ENCODE assay signal across 16 cellular contexts in genomic region chrX:98071331-98071730, GRCh38.
A peak's percentile ranks its signal among the peaks of the same experiment; 100 is the strongest.
DNase-seq lines count a peak whose midpoint lies in the region; FAIRE-seq and TF ChIP-seq lines count a peak whose summit lies in the region.
"Had no signal": no experiment of that assay in that cellular context is flagged by ENCODE, and none has a peak within 500 bp of the region (broad histone marks: within the 10 kb centered on the region; RNA-seq: fewer than 3 reads in every experiment).

No MANE protein-coding gene starts in this region.

- H2BK12ac ChIP-seq in H1 (ENCODE audit: low read depth, low read length), result no peak overlapping the region

- no peak overlapping the region for H3K4me2 ChIP-seq in H1 (ENCODE audit: insufficient read depth in 1 of 2, low read depth in 2 of 2, low read length in 2 of 2)

- H4K8ac ChIP-seq in H1 (ENCODE audit: extremely low read depth, insufficient read depth, low read length), result no peak overlapping the region

- H3K9me3 ChIP-seq in MG63 (no peaks in the 10 kb centered on the region), H1 (ENCODE audit: insufficient read depth in 2 of 2, low read depth in 1 of 2, low read length in 1 of 2) (no peaks in the 10 kb centered on the region)
- H3K9me3 ChIP-seq: BE2C had no signal

- H3K18ac ChIP-seq in H1 (ENCODE audit: extremely low read depth, low read length), result no peak overlapping the region

- no peaks in the 10 kb centered on the region for H3K79me2 ChIP-seq in H1 (ENCODE audit: control insufficient read depth in 1 of 2, insufficient read depth in 2 of 2, low read length in 2 of 2)

- H4K5ac ChIP-seq in H1 (ENCODE audit: insufficient read length, low read depth, low read length), result no peak overlapping the region

- H3K36me3 ChIP-seq in MG63 (no peaks in the 10 kb centered on the region), H1 (ENCODE audit: control insufficient read depth in 2 of 4, insufficient read depth in 4 of 4, low read length in 3 of 4) (no peaks in the 10 kb centered on the region)
- H3K36me3 ChIP-seq: BE2C had no signal

- no peak overlapping the region for H2BK120ac ChIP-seq in H1 (replicated peaks; ENCODE audit: low read depth, low read length)

- no peaks in the 10 kb centered on the region for H3K23me2 ChIP-seq in H1 (ENCODE audit: low read depth, low read length)

- H3K4ac ChIP-seq in H1 (replicated peaks; ENCODE audit: insufficient read length, low read depth, low read length), result no peak overlapping the region

- no peaks in the 10 kb centered on the region for H3K79me1 ChIP-seq in H1 (ENCODE audit: low read depth, low read length)

- DNase-seq in EH (ENCODE audit: low read depth) (peak; percentile 60), MG63 (peak; percentile 8), H1 (ENCODE audit: low read depth in 1 of 2, low spot score in 2 of 2) (no peak), osteocyte (ENCODE audit: extremely low spot score, unreplicated experiment) (no peak), frontal cortex (ENCODE audit: low spot score in 2 of 2) (no peak), iPS-NIHi7 (ENCODE audit: extremely low spot score) (no peak), NCI-H526 (lab: John Stamatoyannopoulos, UW) (no peak), KBM-7 (no peak)
- DNase-seq: BE2C; CD4-positive, alpha-beta memory T cell; HCEC 1CT; KG1; MM.1S; NCI-H1930; NCI-H2171; SIG-M5 had no signal

- WGBS in H1 (ENCODE audit: extremely low coverage in 1 of 2, insufficient coverage in 1 of 2, insufficient read length in 1 of 2, insufficient replicate concordance in 2 of 2, low coverage in 1 of 2, low lambda C conversion rate in 2 of 2, missing lambda C conversion rate in 1 of 2), 2 experiments, result 74% methylated on average over 2 of the region's 2 CpGs; no CpG with 5 or more reads in 1 of the 2 experiments

- H3K27me3 ChIP-seq in MG63 (no peaks in the 10 kb centered on the region), H1 (replicated peaks in 1 of 4; ENCODE audit: control insufficient read depth in 3 of 4, extremely low read depth in 1 of 4, insufficient read depth in 3 of 4, low read length in 3 of 4) (no peaks in the 10 kb centered on the region)
- H3K27me3 ChIP-seq: BE2C had no signal

- no peaks in the 10 kb centered on the region for H4K20me1 ChIP-seq in H1 (replicated peaks in 1 of 2; ENCODE audit: control insufficient read depth in 1 of 2, insufficient read depth in 2 of 2, low read length in 2 of 2)

- no peak overlapping the region for H2AFZ ChIP-seq in H1 (ENCODE audit: low read length)

- no peak overlapping the region for H3K56ac ChIP-seq in H1 (replicated peaks; ENCODE audit: insufficient read length, low read depth, low read length)

- TF ChIP-seq POLR2A in H1 (IDR thresholded peaks at IDR 0.05; ENCODE audit: control extremely low read depth in 1 of 2, low read depth in 2 of 2, low read length in 2 of 2), result no peak

- H2AK5ac ChIP-seq in H1 (ENCODE audit: low read depth, low read length), result no peak overlapping the region

- CTCF ChIA-PET in H1 (lab: Charles Lee; ENCODE audit: partially characterized antibody), result no interaction called here

- H2BK20ac ChIP-seq in H1 (ENCODE audit: low read length), result no peak overlapping the region

- no peak overlapping the region for H2BK15ac ChIP-seq in H1 (ENCODE audit: low read length)

- H3K4me3 ChIP-seq in MG63 (no peak overlapping the region), H1 (ENCODE audit: extremely low read depth in 1 of 4, insufficient read depth in 2 of 4, low read depth in 3 of 4, low read length in 4 of 4) (no peak overlapping the region)

- H3K9ac ChIP-seq in H1 (replicated peaks in 1 of 4; ENCODE audit: extremely low read depth in 1 of 4, low read depth in 3 of 4, low read length in 3 of 4), result no peak overlapping the region

- no peak overlapping the region for H4K91ac ChIP-seq in H1 (replicated peaks; ENCODE audit: insufficient read length, low read length)

- peak; percentile 13 for FAIRE-seq in H1 (lab: Jason Lieb, UNC)
- FAIRE-seq in frontal cortex (lab: Jason Lieb, UNC), result no peak

- H3K36me3 Mint-ChIP-seq in osteocyte (ENCODE audit: unreplicated experiment), result no peaks in the 10 kb centered on the region
- H3K36me3 Mint-ChIP-seq: CD4-positive, alpha-beta memory T cell had no signal

- H3K14ac ChIP-seq in H1 (ENCODE audit: insufficient read length), result no peak overlapping the region

- no peaks in the 10 kb centered on the region for H3K9me3 Mint-ChIP-seq in osteocyte (ENCODE audit: unreplicated experiment)
- H3K9me3 Mint-ChIP-seq: CD4-positive, alpha-beta memory T cell had no signal

- H3K4me1 Mint-ChIP-seq in osteocyte (ENCODE audit: unreplicated experiment), result peaks cover 68% of the 10 kb centered on the region
- H3K4me1 Mint-ChIP-seq: CD4-positive, alpha-beta memory T cell had no signal

- peak overlapping the region; percentile 36 for H3K4me3 Mint-ChIP-seq in osteocyte (ENCODE audit: unreplicated experiment)
- H3K4me3 Mint-ChIP-seq: CD4-positive, alpha-beta memory T cell had no signal

- POLR2A ChIA-PET in H1 (lab: Charles Lee; ENCODE audit: partially characterized antibody), result no interaction called here

- in situ Hi-C loops in KBM-7 (cut with MboI; ENCODE audit: low pct_unique_long_range_greater_than_20kb, low sequenced_read_pairs), result no loop called here

- no peak overlapping the region for H3K23ac ChIP-seq in H1 (ENCODE audit: insufficient read length)

- H3K27ac Mint-ChIP-seq in osteocyte (ENCODE audit: unreplicated experiment), result peak overlapping the region; percentile 79
- H3K27ac Mint-ChIP-seq: CD4-positive, alpha-beta memory T cell had no signal

- H2BK5ac ChIP-seq in H1 (ENCODE audit: low read depth, low read length), result no peak overlapping the region

- H3K27ac ChIP-seq in H1 (ENCODE audit: low read depth, low read length), result no peak overlapping the region

- no peak for TF ChIP-seq RAD21 in H1 (IDR thresholded peaks at IDR 0.05 in 1 of 2, conservative IDR thresholded peaks at IDR 0.05 in 1 of 2; ENCODE audit: low read depth in 2 of 2, low read length in 2 of 2)

- no peak for TF ChIP-seq CTCF in H1 (IDR thresholded peaks at IDR 0.05; ENCODE audit: control extremely low read depth in 1 of 3, insufficient read depth in 1 of 3, low read depth in 1 of 3, low read length in 3 of 3)
- no peak for TF ChIP-seq CTCF in osteocyte (IDR thresholded peaks at IDR 0.05)

- no peaks in the 10 kb centered on the region for H3K27me3 Mint-ChIP-seq in osteocyte (ENCODE audit: unreplicated experiment)
- H3K27me3 Mint-ChIP-seq: CD4-positive, alpha-beta memory T cell had no signal

- peaks cover 0 to 5% (median 0%) of the 10 kb centered on the region in 4 experiments; a peak in 1 of 7 replicates for H3K4me1 ChIP-seq in H1 (replicated peaks in 1 of 4; ENCODE audit: control insufficient read depth in 3 of 4, insufficient read depth in 4 of 4, low read length in 3 of 4)
- H3K4me1 ChIP-seq: BE2C had no signal

- TF ChIP-seq EP300 in H1 (IDR thresholded peaks at IDR 0.05; ENCODE audit: borderline replicate concordance in 1 of 2, low read depth in 2 of 2, low read length in 2 of 2), result no peak

TF ChIP-seq in H1, 55 proteins besides CTCF, POLR2A, EP300 and RAD21:
- TF ChIP-seq CBX5 (IDR thresholded peaks at IDR 0.05; ENCODE audit: low read depth, low read length), result no peak
- no peak for TF ChIP-seq KDM4A (IDR thresholded peaks at IDR 0.05; ENCODE audit: low read depth, low read length, severe bottlenecking)
- TF ChIP-seq SAP30 (IDR thresholded peaks at IDR 0.05; ENCODE audit: insufficient read depth, insufficient replicate concordance, low read length), result no peak
- TF ChIP-seq MAFK (IDR thresholded peaks at IDR 0.05; ENCODE audit: low read depth, low read length), result no peak
- no peak for TF ChIP-seq SIX5 (IDR thresholded peaks at IDR 0.05; ENCODE audit: low read depth, low read length)
- TF ChIP-seq SP4 (IDR thresholded peaks at IDR 0.05; ENCODE audit: low read length), result no peak
- TF ChIP-seq ZNF274 (IDR thresholded peaks at IDR 0.05; ENCODE audit: borderline replicate concordance, extremely low read depth, low read length), result no peak
- TF ChIP-seq GTF2F1 (IDR thresholded peaks at IDR 0.05; ENCODE audit: borderline replicate concordance, low read depth, low read length), result no peak
- no peak for TF ChIP-seq SUZ12 (IDR thresholded peaks at IDR 0.05; ENCODE audit: low read length)
- no peak for TF ChIP-seq JUN (IDR thresholded peaks at IDR 0.05; ENCODE audit: low read depth, low read length)
- no peak for TF ChIP-seq RXRA (IDR thresholded peaks at IDR 0.05; ENCODE audit: insufficient read depth, low read depth, low read length)

Comparison
In these comparisons a context has a peak if more than half of its experiments do, and no peak if none do; other contexts are left out.
1. DNase-seq: peak in EH (single experiment) and MG63 (single experiment); none in H1 (0 of 2), osteocyte (single experiment), frontal cortex (0 of 2), iPS-NIHi7 (single experiment), NCI-H526 (0 of 2) and KBM-7 (single experiment).